In the genomic region with DNA sequence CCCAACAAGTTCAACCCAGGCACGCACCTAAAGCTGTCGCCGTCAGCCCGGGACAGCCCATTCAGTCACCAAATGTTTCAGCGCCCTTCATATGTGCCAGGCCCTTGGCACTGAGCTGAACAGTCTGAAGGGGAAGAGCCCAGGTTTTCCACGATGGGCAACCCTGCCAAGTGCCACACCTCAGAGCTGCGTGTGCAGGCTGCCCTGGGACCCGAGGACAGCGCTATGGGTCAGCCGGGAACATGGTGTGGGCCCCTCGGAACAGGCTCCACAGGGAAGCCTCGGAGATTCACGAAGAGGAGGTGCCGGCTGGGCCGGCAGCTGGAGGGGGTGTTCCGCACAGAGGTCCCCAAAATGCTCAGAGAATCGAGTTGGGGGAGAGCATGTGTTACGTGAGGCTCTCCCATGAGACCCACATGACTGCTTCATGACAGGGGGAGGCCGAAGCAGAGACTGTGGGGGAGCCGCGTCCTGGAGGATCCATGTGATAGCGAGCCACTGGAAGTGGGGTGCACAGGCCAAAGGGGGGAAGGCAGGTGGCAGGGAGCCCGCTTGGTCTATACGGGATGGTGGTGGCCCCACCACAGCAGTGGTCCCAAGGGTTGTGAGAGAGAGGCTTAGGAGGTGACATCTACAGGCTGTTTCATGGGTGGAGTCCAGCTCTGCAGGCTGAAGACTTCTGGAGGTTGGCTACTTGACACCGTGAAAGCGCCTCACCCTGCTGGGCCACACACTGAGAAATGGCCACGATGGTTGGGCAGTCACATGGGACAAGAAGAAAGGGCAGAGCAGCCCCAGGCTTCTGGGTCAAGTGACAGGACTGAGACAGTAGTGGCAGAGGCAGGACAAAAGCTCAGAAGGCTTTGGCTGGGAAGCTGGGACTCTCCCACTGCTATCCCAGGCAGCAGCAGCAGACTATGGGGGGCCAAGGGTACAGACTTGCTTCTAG, we compare ENCODE assay signal across 23 cellular contexts. TPM values are rescaled to one million over a fixed set of nuclear protein-coding genes. Genes with fewer than 3 reads are reported as not detected.
DNase-seq lines count a peak whose midpoint lies in the region; ATAC-seq, FAIRE-seq and TF ChIP-seq lines count a peak whose summit lies in the region.
"Had no signal": no experiment of that assay in that cellular context is flagged by ENCODE, and none has a peak within 500 bp of the region (broad histone marks: within the 10 kb centered on the region; RNA-seq: fewer than 3 reads in every experiment).

No MANE protein-coding gene starts in this region.

- H3K27ac Mint-ChIP-seq in astrocyte (ENCODE audit: unreplicated experiment): no peak overlapping the region
- no peak overlapping the region for H3K27ac Mint-ChIP-seq in osteocyte (ENCODE audit: unreplicated experiment)
- no peak overlapping the region for H3K27ac Mint-ChIP-seq in activated naive CD4-positive, alpha-beta T cell treated with anti-CD3 and anti-CD28 coated beads, Interleukin-2, amount 10 ng/mL, durations not matched to agents 7 days and 5 days
- H3K27ac Mint-ChIP-seq: GM23338, IgD-negative memory B cell had no signal

- H3K27me3 ChIP-seq in PC-9 (ENCODE audit: insufficient read depth, low read depth): no peaks in the 10 kb centered on the region
- no peaks in the 10 kb centered on the region for H3K27me3 ChIP-seq in astrocyte (ENCODE audit: insufficient read depth, low read length)
- H3K27me3 ChIP-seq in gastrocnemius medialis: no peaks in the 10 kb centered on the region

- no peak for DNase-seq in PC-9
- no peak for DNase-seq in astrocyte (ENCODE audit: low read depth)
- DNase-seq in epithelial cell of prostate (ENCODE audit: low read depth, low spot score): no peak
- peak in 1 of 2 donors; percentile 69 for DNase-seq in gastrocnemius medialis
- no peak for DNase-seq in osteocyte (ENCODE audit: extremely low spot score, unreplicated experiment)
- no peak for DNase-seq in activated naive CD4-positive, alpha-beta T cell treated with anti-CD3 and anti-CD28 coated beads, Interleukin-2, amount 10 ng/mL, durations not matched to agents 7 days and 5 days
- DNase-seq: CD4-positive, alpha-beta memory T cell; DMS153; DMS79; GDM1; HCEC 1CT; HFFc6 had no signal

- H3K4me3 Mint-ChIP-seq in astrocyte (ENCODE audit: unreplicated experiment) (no peak overlapping the region), osteocyte (ENCODE audit: unreplicated experiment) (no peak overlapping the region)
- H3K4me3 Mint-ChIP-seq in activated naive CD4-positive, alpha-beta T cell treated with anti-CD3 and anti-CD28 coated beads, Interleukin-2, amount 10 ng/mL, durations not matched to agents 7 days and 5 days: no peak overlapping the region
- H3K4me3 Mint-ChIP-seq: CD14-positive monocyte; CD4-positive, alpha-beta memory T cell; GM23338; HFFc6; IgD-negative memory B cell had no signal

- peak; percentile 22 to 32 for ATAC-seq in gastrocnemius medialis
- no peak for ATAC-seq in GM18511 (IDR thresholded peaks at IDR 0.05; ENCODE audit: unreplicated experiment)
- ATAC-seq: GM23338, HepG2 had no signal

- CTCF ChIA-PET in PC-9 (lab: Charles Lee): interaction anchor here (0.9 kb wide), 1 partner anchor 84 kb away, joined by 3 read pairs; a partner anchor contains a TSS
- CTCF ChIA-PET in activated naive CD4-positive, alpha-beta T cell treated with anti-CD3 and anti-CD28 coated beads, Interleukin-2, amount 10 ng/mL, durations not matched to agents 7 days and 5 days (lab: Charles Lee): interaction anchor here (0.8 to 1.3 kb wide), 2 partner anchors 10 to 23 kb away, joined by 3 to 5 read pairs; a partner anchor contains a TSS

- H3K9ac ChIP-seq in astrocyte (ENCODE audit: low read length): no peak overlapping the region
- H3K9ac ChIP-seq: BLaER1 had no signal

- in situ Hi-C loops in gastrocnemius medialis (cut with MboI; ENCODE audit: low sequenced_read_pairs in 4 of 4): no loop called here

- H3K4me1 Mint-ChIP-seq in astrocyte (ENCODE audit: low read depth, unreplicated experiment) (peaks cover 10% of the 10 kb centered on the region), osteocyte (ENCODE audit: unreplicated experiment) (peaks cover 7% of the 10 kb centered on the region)
- peaks cover 15% of the 10 kb centered on the region for H3K4me1 Mint-ChIP-seq in activated naive CD4-positive, alpha-beta T cell treated with anti-CD3 and anti-CD28 coated beads, Interleukin-2, amount 10 ng/mL, durations not matched to agents 7 days and 5 days

- H3K36me3 Mint-ChIP-seq in astrocyte (ENCODE audit: low read depth, unreplicated experiment) (peaks cover 5% of the 10 kb centered on the region), osteocyte (ENCODE audit: unreplicated experiment) (peaks cover 8% of the 10 kb centered on the region)
- peaks cover 21% of the 10 kb centered on the region for H3K36me3 Mint-ChIP-seq in activated naive CD4-positive, alpha-beta T cell treated with anti-CD3 and anti-CD28 coated beads, Interleukin-2, amount 10 ng/mL, durations not matched to agents 7 days and 5 days
- H3K36me3 Mint-ChIP-seq: IgD-negative memory B cell had no signal

- TF ChIP-seq CTCF in PC-9 (conservative IDR thresholded peaks at IDR 0.05) (no peak), astrocyte (IDR thresholded peaks at IDR 0.05; ENCODE audit: insufficient read depth, low read depth, low read length) (no peak), gastrocnemius medialis (IDR thresholded peaks at IDR 0.05 in 4 of 5, conservative IDR thresholded peaks at IDR 0.05 in 1 of 5) (no peak), osteocyte (IDR thresholded peaks at IDR 0.05) (no peak)

- no peak overlapping the region for H3K4me3 ChIP-seq in PC-9
- H3K4me3 ChIP-seq in astrocyte (ENCODE audit: insufficient read depth, low read depth, low read length): no peak overlapping the region
- H3K4me3 ChIP-seq in gastrocnemius medialis: no peak overlapping the region
- H3K4me3 ChIP-seq: BLaER1, GM23338 had no signal

- H3K36me3 ChIP-seq in PC-9 (ENCODE audit: low read depth) (peaks cover 4% of the 10 kb centered on the region; the same call in 1 of the 2 replicates), astrocyte (ENCODE audit: insufficient read depth, low read length) (peaks cover 8% of the 10 kb centered on the region), gastrocnemius medialis (peaks cover 0 to 5% of the 10 kb centered on the region in 2 donors)

- H3K79me2 ChIP-seq in PC-9 (ENCODE audit: low read depth) (0 out of 2 replicates have a peak, but pooled peaks cover 7% of the 10 kb centered on the region), astrocyte (ENCODE audit: insufficient read depth, low read length) (no peaks in the 10 kb centered on the region)

- H3K27ac ChIP-seq in PC-9: 0 out of 2 replicates have a peak overlapping the region, but pooled peaks have one; percentile 2
- H3K27ac ChIP-seq in astrocyte (ENCODE audit: low read depth, low read length): no peak overlapping the region
- peak overlapping the region; percentile 80 for H3K27ac ChIP-seq in epithelial cell of prostate
- peak overlapping the region; percentile 85 to 91 (median 90) for H3K27ac ChIP-seq in gastrocnemius medialis
- H3K27ac ChIP-seq: BLaER1 had no signal

- BruUV-seq in PC-9 (replicated peaks; lab: Mats Ljungman, UMichigan): no TSS peak

- FAIRE-seq in astrocyte (lab: Jason Lieb, UNC): peak; percentile 29
- FAIRE-seq: A204.1, GM12892, GM18507, H54, HepG2 had no signal

- H3K4me1 ChIP-seq in PC-9 (replicated peaks; ENCODE audit: insufficient read depth): peaks cover 17% of the 10 kb centered on the region
- H3K4me1 ChIP-seq in astrocyte (ENCODE audit: insufficient read depth, low read length): no peaks in the 10 kb centered on the region
- H3K4me1 ChIP-seq in gastrocnemius medialis: peaks cover 9 to 28% of the 10 kb centered on the region in 2 donors

- H4K20me1 ChIP-seq in PC-9 (ENCODE audit: insufficient read depth) (peaks cover 21% of the 10 kb centered on the region), astrocyte (ENCODE audit: insufficient read depth, low read length) (peaks cover 11% of the 10 kb centered on the region)

- H3K4me2 ChIP-seq in PC-9: no peak overlapping the region
- H3K4me2 ChIP-seq in astrocyte (ENCODE audit: low read length): no peak overlapping the region
- H3K4me2 ChIP-seq: BLaER1, GM23338 had no signal

- H3K9me2 ChIP-seq in PC-9 (ENCODE audit: insufficient read depth): no peaks in the 10 kb centered on the region

- H2AFZ ChIP-seq in PC-9 (no peak overlapping the region), astrocyte (ENCODE audit: low read depth, low read length) (no peak overlapping the region)
- H2AFZ ChIP-seq: GM23338 had no signal

- H3K27me3 Mint-ChIP-seq in astrocyte (ENCODE audit: low read depth, unreplicated experiment) (no peaks in the 10 kb centered on the region), osteocyte (ENCODE audit: unreplicated experiment) (no peaks in the 10 kb centered on the region)
- no peaks in the 10 kb centered on the region for H3K27me3 Mint-ChIP-seq in activated naive CD4-positive, alpha-beta T cell treated with anti-CD3 and anti-CD28 coated beads, Interleukin-2, amount 10 ng/mL, durations not matched to agents 7 days and 5 days
- H3K27me3 Mint-ChIP-seq: CD4-positive, alpha-beta memory T cell had no signal

- H3K9me3 Mint-ChIP-seq in astrocyte (ENCODE audit: unreplicated experiment) (no peaks in the 10 kb centered on the region), osteocyte (ENCODE audit: unreplicated experiment) (no peaks in the 10 kb centered on the region)
- H3K9me3 Mint-ChIP-seq in activated naive CD4-positive, alpha-beta T cell treated with anti-CD3 and anti-CD28 coated beads, Interleukin-2, amount 10 ng/mL, durations not matched to agents 7 days and 5 days: no peaks in the 10 kb centered on the region
- H3K9me3 Mint-ChIP-seq: CD14-positive monocyte; CD4-positive, alpha-beta memory T cell; GM23338; HFFc6 had no signal

- H3K9me3 ChIP-seq in PC-9 (ENCODE audit: insufficient read depth, low read depth): no peaks in the 10 kb centered on the region
- no peaks in the 10 kb centered on the region for H3K9me3 ChIP-seq in astrocyte (ENCODE audit: insufficient read depth, low read depth, low read length)
- no peaks in the 10 kb centered on the region for H3K9me3 ChIP-seq in gastrocnemius medialis
- H3K9me3 ChIP-seq: BLaER1 had no signal

- H3F3A ChIP-seq in PC-9 (ENCODE audit: insufficient read depth, low read depth): peaks cover 10% of the 10 kb centered on the region; the same call in 1 of the 2 replicates

- intact Hi-C loops in PC-9 (cut with micrococcal nuclease; ENCODE audit: unreplicated experiment): loop anchor here (2.0 to 10.0 kb wide), 4 partner anchors 103 to 242 kb away; a partner anchor contains a TSS
- intact Hi-C loops in gastrocnemius medialis (cut with DNase I; ENCODE audit: low total_unique reads): loop anchor here (10.0 kb wide), 1 partner anchor 335 kb away; no protein-coding TSS in a partner anchor

- TF ChIP-seq POLR2A in gastrocnemius medialis (IDR thresholded peaks at IDR 0.05): no peak

- POLR2A ChIA-PET in PC-9 (lab: Charles Lee; ENCODE audit: unreplicated experiment): interaction anchor here (0.6 to 0.9 kb wide), 2 partner anchors 9 to 840 kb away, joined by 3 read pairs; no protein-coding TSS in a partner anchor

RNA-seq across cellular contexts. Expression of a gene that starts 14.2 kb away (rescaled TPM):
- total RNA-seq in PC-9 (2021) (522 and 541 TPM in 2 replicates), astrocyte (219 and 222 TPM in 2 replicates), gastrocnemius medialis (10 to 100 TPM; 41.5 to 91.9 (median 48.3) TPM), osteocyte (172 and 188 TPM in 2 replicates)

RNA-seq across cellular contexts. Expression of a gene that starts 14.7 kb away (rescaled TPM):
- total RNA-seq in PC-9 (2021) (40.0 and 44.9 TPM in 2 replicates), astrocyte (27.2 and 30.5 TPM in 2 replicates), gastrocnemius medialis (10 to 100 TPM; 19.9 to 54.6 (median 34.5) TPM), osteocyte (19.7 and 22.3 TPM in 2 replicates)

RNA-seq across cellular contexts. Expression of a gene that starts 22.3 kb away (rescaled TPM):
- total RNA-seq in PC-9 (2021) (37.6 and 40.5 TPM in 2 replicates), astrocyte (52.6 and 57.9 TPM in 2 replicates), gastrocnemius medialis (10 to 100 TPM; 40.1 to 78.1 (median 45.0) TPM), osteocyte (74.1 and 77.0 TPM in 2 replicates)

RNA-seq across cellular contexts. Expression of a gene that starts 36.4 kb away (rescaled TPM):
- total RNA-seq in PC-9 (2021) (1.0 and 4.4 TPM in 2 replicates), astrocyte (0.65 and 1.1 TPM in 2 replicates), gastrocnemius medialis (1 to 10 TPM in 1 of 4 donors, under 1 TPM in 1, not detected in 2; 0.98 to 1.6 TPM), osteocyte (3.6 and 5.1 TPM in 2 replicates)
- total RNA-seq: CD4-positive, alpha-beta memory T cell; Daoy; HepG2 had no signal

RNA-seq across cellular contexts. Expression of a gene that starts 54.0 kb away (rescaled TPM):
- total RNA-seq in PC-9 (2021) (39.4 and 41.4 TPM in 2 replicates), astrocyte (5.3 and 5.4 TPM in 2 replicates), gastrocnemius medialis (1 to 10 TPM in 1 of 4 donors, under 1 TPM in 3; 0.10 to 1.1 (median 0.13) TPM), osteocyte (8.7 and 9.1 TPM in 2 replicates)
- total RNA-seq: CD4-positive, alpha-beta memory T cell had no signal
